Comparison of ENCODE assay signal across 12 cellular contexts in the genomic region with DNA sequence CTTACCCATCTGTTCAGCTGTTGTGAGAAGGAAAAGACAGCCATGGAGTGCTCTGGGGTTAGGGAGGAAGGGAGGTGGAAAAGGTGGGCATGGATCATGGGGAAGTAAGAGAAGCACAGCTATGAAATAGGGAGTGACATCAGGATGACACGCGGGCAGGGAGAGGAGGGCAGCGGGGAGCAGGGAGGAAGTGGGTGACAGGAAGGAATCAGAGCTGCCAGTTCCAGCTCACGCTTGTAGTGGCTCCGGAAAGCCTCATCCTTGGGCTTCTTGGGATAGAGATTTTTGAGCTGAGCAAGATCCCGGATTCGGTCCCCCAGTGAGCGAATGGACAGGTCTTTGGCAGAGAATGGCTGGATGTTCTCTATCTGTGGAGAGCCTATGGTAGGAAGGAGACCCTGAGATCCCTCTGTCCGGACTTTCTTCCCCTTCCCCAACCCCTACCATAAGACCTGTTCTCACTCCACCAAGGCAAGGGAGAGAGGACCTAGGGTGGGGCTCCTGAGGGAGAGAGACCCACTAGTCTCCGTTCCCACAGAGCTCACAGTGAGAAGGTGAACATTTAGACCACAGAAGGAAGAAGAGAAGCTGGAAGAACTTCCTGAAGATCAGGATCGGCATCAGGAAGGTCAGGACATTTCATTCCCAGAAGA. TPM values are rescaled to one million over a fixed set of nuclear protein-coding genes. Genes with fewer than 3 reads are reported as not detected.
DNase-seq lines count a peak whose midpoint lies in the region; ATAC-seq and TF ChIP-seq lines count a peak whose summit lies in the region.
"Had no signal": no experiment of that assay in that cellular context is flagged by ENCODE, and none has a peak within 500 bp of the region (broad histone marks: within the 10 kb centered on the region; RNA-seq: fewer than 3 reads in every experiment).

No MANE protein-coding gene starts in this region.

- H3K4me1 Mint-ChIP-seq in natural killer cell (peaks cover 15 to 31% of the 10 kb centered on the region in 2 donors), memory B cell (peaks cover 23% of the 10 kb centered on the region)
- H3K4me1 Mint-ChIP-seq in natural killer cell treated with Interleukin-12 subunit alpha and Interleukin-12 subunit beta and Interleukin-15 and Interleukin-18, amount 100 ng/mL, for 72 hours (ENCODE audit: low read depth in 2 of 2) = peaks cover 19 to 28% of the 10 kb centered on the region in 2 donors
- H3K4me1 Mint-ChIP-seq in activated T-helper 17 cell treated with anti-CD3 and anti-CD28 coated beads, Interleukin-2, amount 50 U/mL, for 72 hours = peaks cover 26% of the 10 kb centered on the region

- peak overlapping the region; percentile 10 to 74 for H3K27ac Mint-ChIP-seq in natural killer cell
- peak overlapping the region in 1 of 2 donors; percentile 48 for H3K27ac Mint-ChIP-seq in natural killer cell treated with Interleukin-12 subunit alpha and Interleukin-12 subunit beta and Interleukin-15 and Interleukin-18, amount 100 ng/mL, for 72 hours
- peak overlapping the region; percentile 87 for H3K27ac Mint-ChIP-seq in activated T-helper 17 cell treated with anti-CD3 and anti-CD28 coated beads, Interleukin-2, amount 50 U/mL, for 72 hours
- H3K27ac Mint-ChIP-seq in memory B cell = peak overlapping the region; percentile 53

- H3K27me3 Mint-ChIP-seq in natural killer cell (ENCODE audit: low read depth in 2 of 2) (no peaks in the 10 kb centered on the region), memory B cell (no peaks in the 10 kb centered on the region)
- no peaks in the 10 kb centered on the region for H3K27me3 Mint-ChIP-seq in natural killer cell treated with Interleukin-12 subunit alpha and Interleukin-12 subunit beta and Interleukin-15 and Interleukin-18, amount 100 ng/mL, for 72 hours
- no peaks in the 10 kb centered on the region for H3K27me3 Mint-ChIP-seq in activated T-helper 17 cell treated with anti-CD3 and anti-CD28 coated beads, Interleukin-2, amount 50 U/mL, for 72 hours

- intact Hi-C loops in natural killer cell (cut with micrococcal nuclease) = no loop called here

- ATAC-seq in natural killer cell = no peak
- ATAC-seq in natural killer cell treated with Interleukin-12 subunit alpha and Interleukin-12 subunit beta and Interleukin-15 and Interleukin-18, amount 100 ng/mL, for 72 hours = no peak
- no peak for ATAC-seq in activated T-helper 17 cell treated with anti-CD3 and anti-CD28 coated beads, Interleukin-2, amount 50 U/mL, for 72 hours (replicated peaks)
- no peak for ATAC-seq in memory B cell (ENCODE audit: low read depth)
- no peak for ATAC-seq in HG03520 (IDR thresholded peaks at IDR 0.05; ENCODE audit: unreplicated experiment)
- ATAC-seq: activated CD4-positive, CD25-positive, alpha-beta regulatory T cell treated with anti-CD3 and anti-CD28 coated beads, Interleukin-2, amount 50 U/mL, for 24 hours had no signal

- H3K9me3 Mint-ChIP-seq in natural killer cell (no peaks in the 10 kb centered on the region), memory B cell (no peaks in the 10 kb centered on the region)
- H3K9me3 Mint-ChIP-seq in natural killer cell treated with Interleukin-12 subunit alpha and Interleukin-12 subunit beta and Interleukin-15 and Interleukin-18, amount 100 ng/mL, for 72 hours = no peaks in the 10 kb centered on the region
- H3K9me3 Mint-ChIP-seq in activated T-helper 17 cell treated with anti-CD3 and anti-CD28 coated beads, Interleukin-2, amount 50 U/mL, for 72 hours = no peaks in the 10 kb centered on the region

- in situ Hi-C loops in GM13977 (cut with MboI; ENCODE audit: low pct_unique_long_range_greater_than_20kb, low sequenced_read_pairs, unreplicated experiment) = no loop called here

- DNase-seq in natural killer cell = no peak
- no peak for DNase-seq in natural killer cell treated with Interleukin-12 subunit alpha and Interleukin-12 subunit beta and Interleukin-15 and Interleukin-18, amount 100 ng/mL, for 72 hours (ENCODE audit: low spot score)
- DNase-seq in memory B cell (ENCODE audit: low spot score in 2 of 2) = no peak
- no peak for DNase-seq in DMS153 (lab: John Stamatoyannopoulos, UW)
- DNase-seq in NCI-H2171 treated with DMSO at 0.1 percent for 48 hours (lab: John Stamatoyannopoulos, UW) = no peak
- DNase-seq in GM13977 (ENCODE audit: low spot score) = no peak
- DNase-seq: cortex of kidney, NCI-H2029 had no signal

- H3K36me3 Mint-ChIP-seq in natural killer cell (no peaks in the 10 kb centered on the region), memory B cell (peaks cover 27% of the 10 kb centered on the region)
- H3K36me3 Mint-ChIP-seq in natural killer cell treated with Interleukin-12 subunit alpha and Interleukin-12 subunit beta and Interleukin-15 and Interleukin-18, amount 100 ng/mL, for 72 hours = no peaks in the 10 kb centered on the region
- H3K36me3 Mint-ChIP-seq in activated T-helper 17 cell treated with anti-CD3 and anti-CD28 coated beads, Interleukin-2, amount 50 U/mL, for 72 hours (ENCODE audit: low read depth) = peaks cover 100% of the 10 kb centered on the region

- TF ChIP-seq CTCF in natural killer cell (IDR thresholded peaks at IDR 0.05) (no peak), GM13977 (IDR thresholded peaks at IDR 0.05; ENCODE audit: extremely low read depth, insufficient read depth, missing control alignments) (no peak)

- no peak overlapping the region for H3K4me3 Mint-ChIP-seq in natural killer cell
- no peak overlapping the region for H3K4me3 Mint-ChIP-seq in natural killer cell treated with Interleukin-12 subunit alpha and Interleukin-12 subunit beta and Interleukin-15 and Interleukin-18, amount 100 ng/mL, for 72 hours
- H3K4me3 Mint-ChIP-seq in activated T-helper 17 cell treated with anti-CD3 and anti-CD28 coated beads, Interleukin-2, amount 50 U/mL, for 72 hours = no peak overlapping the region
- H3K4me3 Mint-ChIP-seq in memory B cell = no peak overlapping the region

RNA-seq across cellular contexts. Expression of a gene that starts 10.3 kb away (rescaled TPM):
- 1 to 10 TPM; 4.2 to 7.0 (median 5.4) TPM for total RNA-seq in natural killer cell
- total RNA-seq in natural killer cell treated with Interleukin-12 subunit alpha and Interleukin-12 subunit beta and Interleukin-15 and Interleukin-18, amount 100 ng/mL, for 72 hours = 1 to 10 TPM; 7.7 to 8.0 TPM
- total RNA-seq in activated T-helper 17 cell treated with anti-CD3 and anti-CD28 coated beads, Interleukin-2, amount 50 U/mL, for 72 hours = 10 to 100 TPM; 20.6 to 61.4 TPM

RNA-seq across cellular contexts. Expression of a gene that starts 12.0 kb away (rescaled TPM):
- total RNA-seq in natural killer cell = 100 to 1,000 TPM; 277 to 340 (median 319) TPM
- 100 to 1,000 TPM; 158 to 198 TPM for total RNA-seq in natural killer cell treated with Interleukin-12 subunit alpha and Interleukin-12 subunit beta and Interleukin-15 and Interleukin-18, amount 100 ng/mL, for 72 hours
- 100 to 1,000 TPM; 177 to 332 TPM for total RNA-seq in activated T-helper 17 cell treated with anti-CD3 and anti-CD28 coated beads, Interleukin-2, amount 50 U/mL, for 72 hours

RNA-seq across cellular contexts. Expression of a gene that starts 20.6 kb away (rescaled TPM):
- 10 to 100 TPM; 11.1 to 16.7 (median 12.1) TPM for total RNA-seq in natural killer cell
- total RNA-seq in natural killer cell treated with Interleukin-12 subunit alpha and Interleukin-12 subunit beta and Interleukin-15 and Interleukin-18, amount 100 ng/mL, for 72 hours = 10 to 100 TPM; 25.5 to 34.1 TPM
- 100 to 1,000 TPM in 1 of 2 donors, 10 to 100 TPM in 1; 62.3 to 117 TPM for total RNA-seq in activated T-helper 17 cell treated with anti-CD3 and anti-CD28 coated beads, Interleukin-2, amount 50 U/mL, for 72 hours

RNA-seq across cellular contexts. Expression of a gene that starts 29.1 kb away (rescaled TPM):
- 10 to 100 TPM in 1 of 3 donors, 1 to 10 TPM in 2; 6.7 to 13.1 (median 9.5) TPM for total RNA-seq in natural killer cell
- under 1 TPM; 0.42 to 0.45 TPM for total RNA-seq in natural killer cell treated with Interleukin-12 subunit alpha and Interleukin-12 subunit beta and Interleukin-15 and Interleukin-18, amount 100 ng/mL, for 72 hours
- 10 to 100 TPM in 1 of 2 donors, 1 to 10 TPM in 1; 2.4 to 20.2 TPM for total RNA-seq in activated T-helper 17 cell treated with anti-CD3 and anti-CD28 coated beads, Interleukin-2, amount 50 U/mL, for 72 hours

RNA-seq across cellular contexts. Expression of a gene that starts 48.2 kb away (rescaled TPM):
- total RNA-seq in natural killer cell = not detected
- total RNA-seq in natural killer cell treated with Interleukin-12 subunit alpha and Interleukin-12 subunit beta and Interleukin-15 and Interleukin-18, amount 100 ng/mL, for 72 hours = not detected
- not detected for total RNA-seq in activated T-helper 17 cell treated with anti-CD3 and anti-CD28 coated beads, Interleukin-2, amount 50 U/mL, for 72 hours
- total RNA-seq: G401 had no signal
